ENCODE assay signal across 27 cellular contexts in genomic region chr2:207044963-207045362, GRCh38.
"Had no signal": no experiment of that assay in that cellular context is flagged by ENCODE, and none has a peak within 500 bp of the region (broad histone marks: within the 10 kb centered on the region; RNA-seq: fewer than 3 reads in every experiment).

No MANE protein-coding gene starts in this region.

- H3K4me1 ChIP-seq: prostate gland, sigmoid colon, thyroid gland had no signal

- H3K9me3 ChIP-seq: heart right ventricle, mucosa of descending colon, prostate gland, right atrium auricular region, sigmoid colon, spleen, thyroid gland, vagina had no signal

- H3K4me3 ChIP-seq: coronary artery, heart right ventricle, lung, mucosa of descending colon, neural progenitor cell, prostate gland, right atrium auricular region, sigmoid colon, spleen, thyroid gland, vagina had no signal

- H3K36me3 ChIP-seq: heart right ventricle, neural progenitor cell, prostate gland, right atrium auricular region, sigmoid colon, spleen, thyroid gland, vagina had no signal

- DNase-seq: effector memory CD8-positive, alpha-beta T cell; foreskin fibroblast; glutamatergic neuron; heart right ventricle; hypothalamus; immature natural killer cell; islet precursor cell; kidney glomerular epithelial cell; left colon; left ventricle myocardium superior; mucosa of descending colon; naive B cell; sigmoid colon; spleen; stimulated activated CD4-positive, alpha-beta T cell treated with anti-CD3 and anti-CD28 coated beads, Interleukin-4, amount 100 ng/mL, for 4 hours; stimulated activated naive CD8-positive, alpha-beta T cell treated with anti-CD3 and anti-CD28 coated beads, Interleukin-15, Interleukin-2, amounts not matched to agents 100 U/mL and 50 U/mL, for 24 hours; thyroid gland; trophoblast cell had no signal

- H3K9ac ChIP-seq: neural progenitor cell had no signal

- H3K27me3 ChIP-seq: heart right ventricle, neural progenitor cell, right atrium auricular region, sigmoid colon, thyroid gland, vagina had no signal

- H2AFZ ChIP-seq: neural progenitor cell had no signal

- H3K4me2 ChIP-seq: neural progenitor cell had no signal

- ATAC-seq: effector memory CD8-positive, alpha-beta T cell; esophagus mucosa; left colon; left ventricle myocardium superior; mucosa of descending colon; natural killer cell treated with Interleukin-12 subunit alpha and Interleukin-12 subunit beta and Interleukin-15 and Interleukin-18, amount 100 ng/mL, for 72 hours; stimulated activated memory B cell treated with anti-CD40 and anti-IgM and Interleukin-4, amounts not matched to agents 10 μg/mL and 1 μg/mL and 100 μg/mL, for 72 hours; stimulated activated naive CD8-positive, alpha-beta T cell treated with anti-CD3 and anti-CD28 coated beads, Interleukin-15, Interleukin-2, amounts not matched to agents 100 U/mL and 50 U/mL, for 24 hours had no signal

- H3K27ac ChIP-seq: coronary artery, neural progenitor cell, prostate gland, right atrium auricular region, sigmoid colon, spleen, thyroid gland, vagina had no signal
